Comparison of ENCODE assay signal across 17 cellular contexts in the genomic region with DNA sequence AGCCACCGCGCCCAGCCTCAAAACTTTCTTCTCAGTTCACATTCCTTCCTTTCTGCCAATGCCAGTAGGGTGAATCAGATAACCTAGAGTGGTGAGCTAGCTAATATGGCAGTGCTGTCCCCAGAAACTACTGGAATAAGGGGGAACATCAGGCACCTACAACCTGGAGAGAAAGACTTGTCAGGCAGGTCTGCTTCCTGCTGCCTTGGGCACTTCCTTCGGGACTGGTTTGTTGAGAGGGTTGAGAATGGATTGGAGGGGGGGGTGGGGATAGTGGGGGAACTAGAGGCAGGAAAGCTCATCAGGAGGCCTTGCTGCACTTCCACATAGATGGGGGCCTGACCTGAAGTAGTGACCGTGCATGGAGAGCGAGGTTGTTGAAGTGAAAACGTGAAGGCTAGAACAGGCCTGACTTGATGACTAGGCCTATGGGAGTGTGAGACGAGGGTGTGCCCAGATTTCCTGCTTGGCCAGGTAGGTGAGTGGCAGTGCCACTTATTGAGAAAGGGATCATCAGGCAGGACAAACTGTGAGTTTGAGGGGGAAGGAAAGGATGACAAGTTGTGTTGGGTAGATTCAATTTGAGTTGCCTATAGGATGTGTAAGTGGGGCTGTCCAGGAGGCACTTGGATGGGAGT. TPM values are rescaled to one million over a fixed set of nuclear protein-coding genes. Genes with fewer than 3 reads are reported as not detected.
DNase-seq lines count a peak whose midpoint lies in the region; ATAC-seq and TF ChIP-seq lines count a peak whose summit lies in the region.
"Had no signal": no experiment of that assay in that cellular context is flagged by ENCODE, and none has a peak within 500 bp of the region (broad histone marks: within the 10 kb centered on the region; RNA-seq: fewer than 3 reads in every experiment).

No MANE protein-coding gene starts in this region.

- H3K36me3 ChIP-seq in stomach (no peaks in the 10 kb centered on the region), upper lobe of right lung (no peaks in the 10 kb centered on the region), right atrium auricular region (no peaks in the 10 kb centered on the region)
- H3K36me3 ChIP-seq: pancreas had no signal

- WGBS in stomach, 5 donors = 67 to 84% (median 72%) methylated on average over 7 of the region's 7 CpGs

- H3K36me3 Mint-ChIP-seq in Calu3 (ENCODE audit: insufficient read depth, unreplicated experiment) = peaks cover 14% of the 10 kb centered on the region
- H3K36me3 Mint-ChIP-seq in T-cell = no peaks in the 10 kb centered on the region
- H3K36me3 Mint-ChIP-seq: activated naive CD4-positive, alpha-beta T cell treated with anti-CD3 and anti-CD28 coated beads, Interleukin-2, amount 50 U/mL, for 24 hours; stimulated activated effector memory CD8-positive, alpha-beta T cell treated with anti-CD3 and anti-CD28 coated beads, Interleukin-12 subunit alpha, Interleukin-12 subunit beta, amount 100 ng/mL, for 72 hours had no signal

- no peak for TF ChIP-seq CTCF in Calu3 (IDR thresholded peaks at IDR 0.05; ENCODE audit: unreplicated experiment)
- TF ChIP-seq CTCF in stomach (IDR thresholded peaks at IDR 0.05) = no peak
- TF ChIP-seq CTCF in upper lobe of right lung (IDR thresholded peaks at IDR 0.05) = no peak
- no peak for TF ChIP-seq CTCF in right atrium auricular region (IDR thresholded peaks at IDR 0.05)

- H3K27me3 ChIP-seq in stomach (no peaks in the 10 kb centered on the region), upper lobe of right lung (no peaks in the 10 kb centered on the region), right atrium auricular region (no peaks in the 10 kb centered on the region)
- H3K27me3 ChIP-seq: pancreas had no signal

- CTCF ChIA-PET in Calu3 (lab: Charles Lee) (interaction anchor here (0.7 kb wide), 1 partner anchor 24 kb away, joined by 3 read pairs; no protein-coding TSS in a partner anchor), T-cell (lab: Charles Lee) (interaction anchor here in 1 of 2 donors (0.7 kb wide), 1 partner anchor 587 kb away, joined by 4 read pairs; no protein-coding TSS in a partner anchor)

- H3K27ac ChIP-seq in stomach (peak overlapping the region; percentile 3 to 82 (median 72)), upper lobe of right lung (no peak overlapping the region), right atrium auricular region (no peak overlapping the region)

- intact Hi-C loops in Calu3 (cut with micrococcal nuclease; ENCODE audit: unreplicated experiment) = no loop called here
- intact Hi-C loops in left colon (cut with DNase I, micrococcal nuclease) = no loop called here
- intact Hi-C loops in stomach (cut with DNase I; ENCODE audit: low total_unique reads) = no loop called here
- intact Hi-C loops in upper lobe of right lung (cut with DNase I) = no loop called here

- no peak for TF ChIP-seq EP300 in stomach (IDR thresholded peaks at IDR 0.05)

- ATAC-seq in T-cell (replicated peaks in 1 of 4) = no peak
- peak; percentile 35 for ATAC-seq in left colon
- no peak for ATAC-seq in upper lobe of right lung
- no peak for ATAC-seq in HG02763 (IDR thresholded peaks at IDR 0.05; ENCODE audit: unreplicated experiment)
- ATAC-seq: pancreas; stimulated activated effector memory CD8-positive, alpha-beta T cell treated with anti-CD3 and anti-CD28 coated beads, Interleukin-12 subunit alpha, Interleukin-12 subunit beta, amount 100 ng/mL, for 72 hours had no signal

- H3K27me3 Mint-ChIP-seq in Calu3 (ENCODE audit: unreplicated experiment) = no peaks in the 10 kb centered on the region
- peaks cover 0 to 4% of the 10 kb centered on the region in 2 donors for H3K27me3 Mint-ChIP-seq in T-cell
- H3K27me3 Mint-ChIP-seq: activated naive CD4-positive, alpha-beta T cell treated with anti-CD3 and anti-CD28 coated beads, Interleukin-2, amount 50 U/mL, for 24 hours had no signal

- peaks cover 32% of the 10 kb centered on the region for H3K4me1 Mint-ChIP-seq in Calu3 (ENCODE audit: low read depth, unreplicated experiment)
- H3K4me1 Mint-ChIP-seq in T-cell = peaks cover 16 to 29% (median 20%) of the 10 kb centered on the region in 3 donors

- POLR2A ChIA-PET in T-cell (lab: Charles Lee) = no interaction called here

- H3K4me3 Mint-ChIP-seq in Calu3 (ENCODE audit: low read depth, unreplicated experiment) (peak overlapping the region; percentile 24), T-cell (no peak overlapping the region)
- H3K4me3 Mint-ChIP-seq: activated naive CD4-positive, alpha-beta T cell treated with anti-CD3 and anti-CD28 coated beads, Interleukin-2, amount 50 U/mL, for 24 hours; H9; stimulated activated effector memory CD8-positive, alpha-beta T cell treated with anti-CD3 and anti-CD28 coated beads, Interleukin-12 subunit alpha, Interleukin-12 subunit beta, amount 100 ng/mL, for 72 hours had no signal

- no peak overlapping the region for H3K4me3 ChIP-seq in stomach
- H3K4me3 ChIP-seq in upper lobe of right lung = no peak overlapping the region
- H3K4me3 ChIP-seq in right atrium auricular region = no peak overlapping the region
- H3K4me3 ChIP-seq: pancreas had no signal

- H3K9me3 ChIP-seq in stomach (no peaks in the 10 kb centered on the region), upper lobe of right lung (no peaks in the 10 kb centered on the region), right atrium auricular region (no peaks in the 10 kb centered on the region)
- H3K9me3 ChIP-seq: pancreas, SK-N-SH had no signal

- H3K4me1 ChIP-seq in stomach = peaks cover 0 to 12% (median 4%) of the 10 kb centered on the region in 4 donors
- no peaks in the 10 kb centered on the region for H3K4me1 ChIP-seq in upper lobe of right lung
- H3K4me1 ChIP-seq in right atrium auricular region = peaks cover 0 to 3% of the 10 kb centered on the region in 2 donors

- TF ChIP-seq POLR2A in stomach (IDR thresholded peaks at IDR 0.05) = no peak

- BruUV-seq in Calu3 (replicated peaks; lab: Mats Ljungman, UMichigan) = no TSS peak

- H3K9me3 Mint-ChIP-seq in Calu3 (ENCODE audit: low read depth, unreplicated experiment) (no peaks in the 10 kb centered on the region), T-cell (no peaks in the 10 kb centered on the region)
- H3K9me3 Mint-ChIP-seq: activated naive CD4-positive, alpha-beta T cell treated with anti-CD3 and anti-CD28 coated beads, Interleukin-2, amount 50 U/mL, for 24 hours; stimulated activated effector memory CD8-positive, alpha-beta T cell treated with anti-CD3 and anti-CD28 coated beads, Interleukin-12 subunit alpha, Interleukin-12 subunit beta, amount 100 ng/mL, for 72 hours had no signal

- peak; percentile 30 for DNase-seq in Calu3
- no peak for DNase-seq in T-cell
- DNase-seq in left colon = no peak
- DNase-seq in stomach = no peak
- DNase-seq in COR-L47 (lab: John Stamatoyannopoulos, UW) = no peak
- no peak for DNase-seq in upper lobe of right lung
- no peak for DNase-seq in right atrium auricular region (ENCODE audit: low spot score)
- DNase-seq: activated CD4-positive, alpha-beta T cell treated with anti-CD3 and anti-CD28 coated beads for 4 hours; kidney; NCI-H2029 treated with DMSO at 0.1 percent for 48 hours; NCI-H524; pancreas; SK-N-SH had no signal

- peak overlapping the region; percentile 96 for H3K27ac Mint-ChIP-seq in Calu3 (ENCODE audit: unreplicated experiment)
- H3K27ac Mint-ChIP-seq in T-cell = peak overlapping the region; percentile 91
- H3K27ac Mint-ChIP-seq: activated naive CD4-positive, alpha-beta T cell treated with anti-CD3 and anti-CD28 coated beads, Interleukin-2, amount 50 U/mL, for 24 hours; H9; stimulated activated effector memory CD8-positive, alpha-beta T cell treated with anti-CD3 and anti-CD28 coated beads, Interleukin-12 subunit alpha, Interleukin-12 subunit beta, amount 100 ng/mL, for 72 hours had no signal

RNA-seq across cellular contexts. Expression of a gene that starts 33.4 kb away (rescaled TPM):
- 396 and 416 TPM in 2 replicates for total RNA-seq in Calu3 (2022)
- 100 to 1,000 TPM; 102 to 171 (median 116) TPM for total RNA-seq in T-cell
- total RNA-seq in left colon = 1,000 to 10,000 TPM; 1,116 to 1,323 TPM
- 100 to 1,000 TPM; 108 to 324 (median 153) TPM for total RNA-seq in stomach
- 100 to 1,000 TPM; 330 to 907 (median 549) TPM for polyA plus RNA-seq in stomach
- total RNA-seq in upper lobe of right lung = 323 TPM
- total RNA-seq in right atrium auricular region = 100 to 1,000 TPM; 134 to 174 TPM

Comparison
In these comparisons a context has a peak if more than half of its experiments do, and no peak if none do; other contexts are left out.
1. H3K27ac ChIP-seq: peak in stomach (5 of 5); none in upper lobe of right lung (single experiment) and right atrium auricular region (0 of 2).